In the genomic region with DNA sequence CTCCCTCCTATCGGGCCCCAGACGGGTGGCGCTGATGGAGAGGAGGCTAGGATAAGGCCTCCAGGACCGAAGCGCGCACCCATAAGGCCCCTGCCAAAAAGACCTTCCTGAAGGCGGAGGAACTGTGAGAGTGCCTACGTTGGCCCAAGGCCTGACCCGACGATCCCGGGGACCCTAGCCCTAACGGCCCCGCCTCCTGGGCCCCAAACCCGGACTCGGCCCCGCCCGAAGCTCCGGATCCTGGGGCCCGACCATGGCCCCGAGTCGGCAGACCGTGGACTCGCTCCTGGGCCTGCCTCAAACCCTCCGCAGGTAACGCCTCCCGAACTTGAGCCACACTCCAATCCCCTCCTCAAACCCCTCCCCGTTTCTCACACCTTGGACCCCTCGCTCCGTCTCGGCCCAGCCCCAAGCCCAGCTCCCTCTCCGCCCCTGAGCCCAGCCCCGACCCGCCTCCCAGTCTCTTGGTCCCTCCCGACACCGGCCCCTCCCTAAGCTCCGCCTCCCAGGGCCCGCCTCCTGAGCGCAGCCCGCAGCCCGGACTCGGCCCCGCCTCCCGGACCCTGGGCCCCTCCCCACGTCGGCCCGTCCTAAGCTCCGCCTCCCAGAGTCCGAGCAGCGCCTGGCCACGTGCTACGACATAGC, we compare ENCODE assay signal across 8 cellular contexts. TPM values are rescaled to one million over a fixed set of nuclear protein-coding genes. Genes with fewer than 3 reads are reported as not detected.
A peak's percentile ranks its signal among the peaks of the same experiment; 100 is the strongest.
DNase-seq lines count a peak whose midpoint lies in the region; ATAC-seq and TF ChIP-seq lines count a peak whose summit lies in the region.
"Not testable (repeated sequence)": the region's sequence is repeated elsewhere in the genome, so short reads cannot be mapped to it uniquely, and the experiment has no call there.

No MANE protein-coding gene starts in this region.

- not testable (repeated sequence) for H3K27me3 Mint-ChIP-seq in GM23338 (ENCODE audit: insufficient read depth, low read depth, poor library complexity); naive B cell

- not testable (repeated sequence) for H3K9me3 Mint-ChIP-seq in GM23338, naive B cell

- not testable (repeated sequence) for TF ChIP-seq CTCF in GM23338 (conservative IDR thresholded peaks at IDR 0.05; ENCODE audit: low read depth in 2 of 2); body of pancreas (IDR thresholded peaks at IDR 0.05); testis (IDR thresholded peaks at IDR 0.05)

- H3K27ac Mint-ChIP-seq in GM23338 (peak overlapping the region; percentile 97; the same call in 1 of the 2 replicates), naive B cell (peak overlapping the region; percentile 92 to 100 (median 99))

- intact Hi-C loops in body of pancreas (cut with DNase I); testis (cut with DNase I; ENCODE audit: low total_unique reads): not testable (repeated sequence)

- H3K9me2 ChIP-seq in GM23338 (ENCODE audit: insufficient read depth): not testable (repeated sequence)

- not testable (repeated sequence) for H3K4me1 ChIP-seq in GM23338 (ENCODE audit: insufficient read depth); body of pancreas; testis

- H2AFZ ChIP-seq in GM23338: not testable (repeated sequence)

- peak; percentile 67 for ATAC-seq in GM23338
- ATAC-seq in body of pancreas: peak; percentile 41
- not testable (repeated sequence) for ATAC-seq in naive B cell (ENCODE audit: low read depth in 2 of 2)

- not testable (repeated sequence) for H4K20me1 ChIP-seq in GM23338 (replicated peaks; ENCODE audit: insufficient read depth)

- H3K4me1 Mint-ChIP-seq in GM23338 (peaks cover 29% of the 10 kb centered on the region), naive B cell (peaks cover 0 to 18% (median 5%) of the 10 kb centered on the region in 3 donors)

- DNase-seq in DMS79 treated with DMSO at 0.1 percent for 48 hours (lab: John Stamatoyannopoulos, UW) (peak; percentile 93), GM23338 (ENCODE audit: low spot score) (peak; percentile 97), germinal center (ENCODE audit: low spot score) (peak; percentile 75), testis (peak; percentile 16)
- DNase-seq in Jurkat, Clone E6-1 (ENCODE audit: low read depth, low spot score): peak; percentile 50
- DNase-seq in body of pancreas, naive B cell: not testable (repeated sequence)

- not testable (repeated sequence) for H3K27me3 ChIP-seq in GM23338 (ENCODE audit: insufficient read depth); body of pancreas; testis

- WGBS in body of pancreas, 2 donors: 1 to 2% methylated on average over 33 to 51 of the region's 51 CpGs
- WGBS in testis, 2 donors: 1 to 3% methylated on average over 36 to 51 of the region's 51 CpGs

- peak; percentile 44; the same call in 1 of the 2 replicates for TF ChIP-seq POLR2A in Raji (IDR thresholded peaks at IDR 0.05; ENCODE audit: insufficient read depth, low read depth, low read length)
- TF ChIP-seq POLR2A in body of pancreas (IDR thresholded peaks at IDR 0.05): peak; percentile 28 to 73 (median 49)
- TF ChIP-seq POLR2A in testis (IDR thresholded peaks at IDR 0.05): not testable (repeated sequence)

- H3K36me3 ChIP-seq in GM23338 (ENCODE audit: insufficient read depth); body of pancreas (replicated peaks in 1 of 2; ENCODE audit: insufficient read depth in 1 of 2, low read depth in 2 of 2); testis (ENCODE audit: low read depth, missing control alignments): not testable (repeated sequence)

- peak overlapping the region; percentile 89 for H3K4me2 ChIP-seq in GM23338

- peak overlapping the region; percentile 75 for H3K4me3 ChIP-seq in GM23338
- H3K4me3 ChIP-seq in Jurkat, Clone E6-1 (ENCODE audit: low read length): peak overlapping the region; percentile 62
- H3K4me3 ChIP-seq in body of pancreas: peak overlapping the region; percentile 41 to 55
- peak overlapping the region; percentile 45 to 62 for H3K4me3 ChIP-seq in testis

- not testable (repeated sequence) for H3F3A ChIP-seq in GM23338 (replicated peaks; ENCODE audit: low read depth)

- not testable (repeated sequence) for H3K9me3 ChIP-seq in body of pancreas, testis

- not testable (repeated sequence) for H3K79me2 ChIP-seq in GM23338 (replicated peaks; ENCODE audit: insufficient read depth)

- H3K4me3 Mint-ChIP-seq in GM23338: peak overlapping the region; percentile 96
- H3K4me3 Mint-ChIP-seq in naive B cell: peak overlapping the region; percentile 88 to 100 (median 98)

- H3K36me3 Mint-ChIP-seq in GM23338 (ENCODE audit: low read depth); naive B cell: not testable (repeated sequence)

- H3K27ac ChIP-seq in GM23338 (ENCODE audit: low read depth): not testable (repeated sequence)
- H3K27ac ChIP-seq in body of pancreas (peak overlapping the region; percentile 65 to 91 (median 79)), testis (peak overlapping the region; percentile 71 to 86)

TF ChIP-seq in GM23338, 12 proteins besides CTCF, POLR2A, EP300 and RAD21:
- TF ChIP-seq CREB1 (CRISPR knock-in tag; IDR thresholded peaks at IDR 0.05; ENCODE audit: low read depth): peak; percentile 27; the same call in 1 of the 2 replicates

RNA-seq across cellular contexts. Expression of gene DEFB108B, which starts 46.5 kb away (rescaled TPM):
- not detected in 2 replicates for total RNA-seq in GM23338 (2014; rRNA removed; shearing (Covaris generic))
- polyA plus RNA-seq in GM23338 (2016; fragmentation: Nextera tagmentation; extraction: Ambion mirVana): not detected in 2 replicates
- polyA plus RNA-seq in Jurkat, Clone E6-1 (2012; ENCODE audit: insufficient read depth, insufficient read length): not detected
- total RNA-seq in body of pancreas: not detected
- not detected for polyA plus RNA-seq in naive B cell (ENCODE audit: low read depth in 6 of 6)
- not detected for total RNA-seq in testis
- polyA plus RNA-seq in testis (ENCODE audit: insufficient read depth, low read depth, low replicate concordance): not detected
